Comparison of ENCODE assay signal across 18 cellular contexts in the genomic region with DNA sequence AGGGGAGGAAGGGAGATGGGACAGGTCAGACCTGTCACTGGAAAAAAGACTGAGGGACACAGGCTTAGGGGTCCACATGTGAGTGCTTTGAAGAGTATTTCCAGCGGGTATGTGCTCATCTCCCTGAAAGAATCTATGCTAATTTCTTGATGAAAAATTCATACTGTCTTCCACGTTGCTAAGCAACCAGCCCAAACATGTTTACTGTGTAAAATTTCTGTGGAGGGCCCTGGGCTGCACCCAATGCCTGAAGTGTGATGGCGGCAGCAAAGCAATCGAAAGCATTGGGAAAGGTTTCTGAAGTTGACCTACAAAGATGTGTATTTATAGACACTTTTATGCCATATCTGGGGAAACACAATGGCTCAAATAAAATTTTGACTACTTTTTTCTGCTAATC. TPM values are rescaled to one million over a fixed set of nuclear protein-coding genes. Genes with fewer than 3 reads are reported as not detected.
A peak's percentile ranks its signal among the peaks of the same experiment; 100 is the strongest.
DNase-seq lines count a peak whose midpoint lies in the region; ATAC-seq and TF ChIP-seq lines count a peak whose summit lies in the region.
"Had no signal": no experiment of that assay in that cellular context is flagged by ENCODE, and none has a peak within 500 bp of the region (broad histone marks: within the 10 kb centered on the region; RNA-seq: fewer than 3 reads in every experiment).

No MANE protein-coding gene starts in this region.

- H3K9ac ChIP-seq in neural cell (ENCODE audit: low read length) = peak overlapping the region; percentile 38
- H3K9ac ChIP-seq: BLaER1 treated with 17β-estradiol and CSF1 and Interleukin-3, amounts not matched to agents 10 nM and 100 nM had no signal

- DNase-seq in DMS53 (lab: John Stamatoyannopoulos, UW) (peak; percentile 74), DMS53 treated with DMSO at 0.1 percent for 48 hours (lab: John Stamatoyannopoulos, UW; ENCODE audit: unreplicated experiment) (no peak), NCI-H2029 (lab: John Stamatoyannopoulos, UW) (peak; percentile 81), brain microvascular endothelial cell (peak; percentile 6), DMS153 treated with DMSO at 0.1 percent for 48 hours (lab: John Stamatoyannopoulos, UW; ENCODE audit: unreplicated experiment) (no peak), sciatic nerve (ENCODE audit: low spot score) (no peak), cortex of kidney (lab: John Stamatoyannopoulos, UW) (no peak)
- DNase-seq: 8988T; DMS79 treated with DMSO at 0.1 percent for 48 hours; Kasumi-1; NCI-H1436 treated with DMSO at 0.1 percent for 48 hours; NCI-H2107; NK-92 treated with Interleukin-12 subunit alpha and Interleukin-12 subunit beta, amount 100 ng/mL, for 24 hours had no signal

- H3K27ac ChIP-seq in brain microvascular endothelial cell = no peak overlapping the region
- H3K27ac ChIP-seq in neural cell (ENCODE audit: low read length) = peak overlapping the region; percentile 70
- H3K27ac ChIP-seq: BLaER1 treated with 17β-estradiol and CSF1 and Interleukin-3, amounts not matched to agents 10 nM and 100 nM; SJSA1 had no signal

- in situ Hi-C loops in brain microvascular endothelial cell (cut with HindIII; ENCODE audit: low pct_ligation_motif_present, low sequenced_read_pairs) = no loop called here

- H3F3A ChIP-seq in neural cell (ENCODE audit: insufficient read depth, low read length, poor library complexity, severe bottlenecking) = no peaks in the 10 kb centered on the region

- no peak overlapping the region for H2AFZ ChIP-seq in neural cell (ENCODE audit: low read depth, low read length)

- intact Hi-C loops in sciatic nerve (cut with DNase I) = no loop called here

- H3K27me3 ChIP-seq in brain microvascular endothelial cell (replicated peaks) (peaks cover 1% of the 10 kb centered on the region), neural cell (ENCODE audit: insufficient read depth, low read depth, low read length) (no peaks in the 10 kb centered on the region)
- H3K27me3 ChIP-seq: BLaER1 treated with 17β-estradiol and CSF1 and Interleukin-3, amounts not matched to agents 10 nM and 100 nM had no signal

- H3K4me3 ChIP-seq in brain microvascular endothelial cell (ENCODE audit: low read depth, low read length) (no peak overlapping the region), neural cell (ENCODE audit: low read length) (peak overlapping the region; percentile 33)
- H3K4me3 ChIP-seq: BLaER1 treated with 17β-estradiol and CSF1 and Interleukin-3, amounts not matched to agents 10 nM and 100 nM; SJSA1 had no signal

- no peak for TF ChIP-seq RAD21 in neural cell (conservative IDR thresholded peaks at IDR 0.05)

- no peaks in the 10 kb centered on the region for H3K9me3 ChIP-seq in neural cell (ENCODE audit: low read length)
- H3K9me3 ChIP-seq: SJSA1 had no signal

- H3K4me2 ChIP-seq in neural cell (ENCODE audit: low read length) = no peak overlapping the region
- H3K4me2 ChIP-seq: BLaER1 treated with 17β-estradiol and CSF1 and Interleukin-3, amounts not matched to agents 10 nM and 100 nM had no signal

- no peaks in the 10 kb centered on the region for H3K79me2 ChIP-seq in neural cell (replicated peaks; ENCODE audit: insufficient read depth, low read length)

- H4K20me1 ChIP-seq in neural cell (ENCODE audit: insufficient read depth) = no peaks in the 10 kb centered on the region
- H4K20me1 ChIP-seq: BLaER1 treated with 17β-estradiol and CSF1 and Interleukin-3, amounts not matched to agents 10 nM and 100 nM had no signal

- no peak for ATAC-seq in sciatic nerve
- ATAC-seq: HCT116 had no signal

- no peaks in the 10 kb centered on the region for H3K9me2 ChIP-seq in neural cell (ENCODE audit: insufficient read depth, low read length)

- TF ChIP-seq CTCF in brain microvascular endothelial cell (IDR thresholded peaks at IDR 0.05; ENCODE audit: low read depth, low read length, missing control alignments) (no peak), neural cell (IDR thresholded peaks at IDR 0.05; ENCODE audit: poor library complexity, severe bottlenecking) (no peak)

- H3K36me3 ChIP-seq in brain microvascular endothelial cell (replicated peaks) = no peaks in the 10 kb centered on the region
- no peaks in the 10 kb centered on the region for H3K36me3 ChIP-seq in neural cell (ENCODE audit: insufficient read depth, low read length)
- H3K36me3 ChIP-seq: BLaER1 treated with 17β-estradiol and CSF1 and Interleukin-3, amounts not matched to agents 10 nM and 100 nM; SJSA1 had no signal

- no peak for TF ChIP-seq EP300 in neural cell (conservative IDR thresholded peaks at IDR 0.05; ENCODE audit: poor library complexity, severe bottlenecking)

TF ChIP-seq in neural cell, 6 proteins besides CTCF, POLR2A, EP300 and RAD21:
- TF ChIP-seq EZH2 (IDR thresholded peaks at IDR 0.05; ENCODE audit: borderline replicate concordance, insufficient read depth, low read length, poor library complexity, severe bottlenecking) (no peak), POLR2AphosphoS5 (IDR thresholded peaks at IDR 0.05) (no peak), SMC3 (conservative IDR thresholded peaks at IDR 0.05; ENCODE audit: poor library complexity) (no peak), MXI1 (conservative IDR thresholded peaks at IDR 0.05; ENCODE audit: poor library complexity, severe bottlenecking) (no peak), TAF1 (IDR thresholded peaks at IDR 0.05; ENCODE audit: low read depth) (no peak)
- TF ChIP-seq, protein P1, sequence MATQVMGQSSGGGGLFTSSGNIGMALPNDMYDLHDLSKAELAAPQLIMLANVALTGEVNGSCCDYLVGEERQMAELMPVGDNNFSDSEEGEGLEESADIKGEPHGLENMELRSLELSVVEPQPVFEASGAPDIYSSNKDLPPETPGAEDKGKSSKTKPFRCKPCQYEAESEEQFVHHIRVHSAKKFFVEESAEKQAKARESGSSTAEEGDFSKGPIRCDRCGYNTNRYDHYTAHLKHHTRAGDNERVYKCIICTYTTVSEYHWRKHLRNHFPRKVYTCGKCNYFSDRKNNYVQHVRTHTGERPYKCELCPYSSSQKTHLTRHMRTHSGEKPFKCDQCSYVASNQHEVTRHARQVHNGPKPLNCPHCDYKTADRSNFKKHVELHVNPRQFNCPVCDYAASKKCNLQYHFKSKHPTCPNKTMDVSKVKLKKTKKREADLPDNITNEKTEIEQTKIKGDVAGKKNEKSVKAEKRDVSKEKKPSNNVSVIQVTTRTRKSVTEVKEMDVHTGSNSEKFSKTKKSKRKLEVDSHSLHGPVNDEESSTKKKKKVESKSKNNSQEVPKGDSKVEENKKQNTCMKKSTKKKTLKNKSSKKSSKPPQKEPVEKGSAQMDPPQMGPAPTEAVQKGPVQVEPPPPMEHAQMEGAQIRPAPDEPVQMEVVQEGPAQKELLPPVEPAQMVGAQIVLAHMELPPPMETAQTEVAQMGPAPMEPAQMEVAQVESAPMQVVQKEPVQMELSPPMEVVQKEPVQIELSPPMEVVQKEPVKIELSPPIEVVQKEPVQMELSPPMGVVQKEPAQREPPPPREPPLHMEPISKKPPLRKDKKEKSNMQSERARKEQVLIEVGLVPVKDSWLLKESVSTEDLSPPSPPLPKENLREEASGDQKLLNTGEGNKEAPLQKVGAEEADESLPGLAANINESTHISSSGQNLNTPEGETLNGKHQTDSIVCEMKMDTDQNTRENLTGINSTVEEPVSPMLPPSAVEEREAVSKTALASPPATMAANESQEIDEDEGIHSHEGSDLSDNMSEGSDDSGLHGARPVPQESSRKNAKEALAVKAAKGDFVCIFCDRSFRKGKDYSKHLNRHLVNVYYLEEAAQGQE (IDR thresholded peaks at IDR 0.05; ENCODE audit: borderline replicate concordance) = no peak
TF ChIP-seq in neural cell: peak in this region for 0.

RNA-seq across cellular contexts. Expression of a gene that starts 7.4 kb away (rescaled TPM):
- 60.8 and 65.4 TPM in 2 replicates for polyA plus RNA-seq in neural cell
- polyA minus RNA-seq in neural cell = 110 and 121 TPM in 2 replicates
- not detected for total RNA-seq in sciatic nerve
- total RNA-seq: NCI-H460, SJSA1 had no signal

Comparison
In these comparisons a context has a peak if more than half of its experiments do, and no peak if none do; other contexts are left out.
1. DNase-seq: peak in DMS53 (single experiment), NCI-H2029 (single experiment) and brain microvascular endothelial cell (single experiment); none in DMS53 treated with DMSO at 0.1 percent for 48 hours (single experiment), DMS153 treated with DMSO at 0.1 percent for 48 hours (single experiment), sciatic nerve (single experiment) and cortex of kidney (single experiment).